ENCODE assay signal across 9 cellular contexts in the genomic region with DNA sequence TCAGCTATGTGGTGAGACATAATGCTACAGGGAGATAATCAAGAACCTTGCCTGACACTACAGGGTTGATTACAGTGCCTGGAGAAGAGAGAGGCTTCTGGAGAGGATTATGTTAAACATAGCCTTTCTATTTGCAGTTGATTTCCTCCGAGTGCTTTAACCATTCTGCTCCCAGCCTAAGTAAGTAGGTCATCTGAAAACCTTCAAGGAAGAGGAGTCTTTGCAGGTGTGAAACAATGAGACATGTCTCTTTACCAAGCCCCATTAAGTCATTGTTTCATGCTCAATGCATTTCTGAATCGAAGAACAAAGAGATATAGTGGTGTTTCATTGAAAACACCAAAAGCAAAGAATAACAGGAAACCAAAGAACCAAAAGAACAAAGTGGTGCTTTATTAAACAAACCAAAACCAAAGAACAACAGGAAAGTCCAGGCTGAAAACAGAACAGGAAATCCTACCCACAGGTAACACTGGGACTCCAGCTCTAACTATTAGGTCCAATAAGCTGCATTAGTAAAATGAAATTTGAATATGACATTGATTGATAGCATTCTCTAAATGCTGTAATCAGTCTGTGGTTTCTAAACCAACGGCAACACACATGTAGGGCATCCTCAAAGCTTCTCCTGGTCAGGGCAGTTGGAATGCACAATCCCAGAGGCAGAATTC.
DNase-seq lines count a peak whose midpoint lies in the region; ATAC-seq and TF ChIP-seq lines count a peak whose summit lies in the region.
"Had no signal": no experiment of that assay in that cellular context is flagged by ENCODE, and none has a peak within 500 bp of the region (broad histone marks: within the 10 kb centered on the region; RNA-seq: fewer than 3 reads in every experiment).

No MANE protein-coding gene starts in this region.

- H3K9me3 ChIP-seq in sigmoid colon = no peaks in the 10 kb centered on the region

- no peak for TF ChIP-seq EP300 in sigmoid colon (IDR thresholded peaks at IDR 0.05)

- H3K27me3 Mint-ChIP-seq in naive thymus-derived CD8-positive, alpha-beta T cell = no peaks in the 10 kb centered on the region

- H3K27ac Mint-ChIP-seq in naive thymus-derived CD8-positive, alpha-beta T cell = peak overlapping the region in 6 of 10 donors; percentile 3 to 79 (median 62)

- POLR2A ChIA-PET in RWPE1 (lab: Yijun Ruan, JAX; ENCODE audit: low non-redundant PET) = no interaction called here
- POLR2A ChIA-PET in naive thymus-derived CD8-positive, alpha-beta T cell (lab: Charles Lee) = no interaction called here

- no peaks in the 10 kb centered on the region for H3K27me3 ChIP-seq in sigmoid colon

- peak; percentile 20 for DNase-seq in RWPE1 (ENCODE audit: low spot score)
- peak in 1 of 10 donors; percentile 2 for DNase-seq in naive thymus-derived CD8-positive, alpha-beta T cell
- DNase-seq in sigmoid colon = no peak
- DNase-seq in SHP77 treated with DMSO at 0.1 percent for 48 hours (lab: John Stamatoyannopoulos, UW) = no peak
- DNase-seq in Kasumi-1 (lab: John Stamatoyannopoulos, UW) = no peak

- H3K27ac ChIP-seq in RWPE1 (no peak overlapping the region), sigmoid colon (peak overlapping the region in 2 of 4 donors; percentile 32 to 40)

- no peaks in the 10 kb centered on the region for H3K36me3 Mint-ChIP-seq in naive thymus-derived CD8-positive, alpha-beta T cell

- no peak for TF ChIP-seq POLR2A in sigmoid colon (IDR thresholded peaks at IDR 0.05)

- no peaks in the 10 kb centered on the region for H3K36me3 ChIP-seq in sigmoid colon

- intact Hi-C loops in sigmoid colon (cut with DNase I) = no loop called here

- CTCF ChIA-PET in RWPE1 (lab: Yijun Ruan, JAX) = no interaction called here

- H3K4me1 ChIP-seq in sigmoid colon = peaks cover 0 to 27% (median 13%) of the 10 kb centered on the region in 4 donors

- 16 to 18% methylated on average over 3 of the region's 3 CpGs for WGBS in sigmoid colon, 2 donors

- no peak for TF ChIP-seq CTCF in RWPE1 (conservative IDR thresholded peaks at IDR 0.05; ENCODE audit: low read depth)
- TF ChIP-seq CTCF in sigmoid colon (IDR thresholded peaks at IDR 0.05) = no peak

- peaks cover 0 to 1% (median 0%) of the 10 kb centered on the region in 9 donors for H3K9me3 Mint-ChIP-seq in naive thymus-derived CD8-positive, alpha-beta T cell

- no peak overlapping the region for H3K4me3 ChIP-seq in sigmoid colon
- H3K4me3 ChIP-seq: K562 had no signal

- peak overlapping the region in 5 of 10 donors; percentile 3 to 20 (median 8) for H3K4me3 Mint-ChIP-seq in naive thymus-derived CD8-positive, alpha-beta T cell

- ATAC-seq in GM19043 (IDR thresholded peaks at IDR 0.05; ENCODE audit: low read depth, unreplicated experiment) (peak; percentile 55), HG03095 (IDR thresholded peaks at IDR 0.05; ENCODE audit: unreplicated experiment) (peak; percentile 79), HG02870 (IDR thresholded peaks at IDR 0.05; ENCODE audit: unreplicated experiment) (no peak)
- peak in 1 of 2 donors; percentile 14 for ATAC-seq in naive thymus-derived CD8-positive, alpha-beta T cell
- ATAC-seq: K562 had no signal

- H3K4me1 Mint-ChIP-seq in naive thymus-derived CD8-positive, alpha-beta T cell = peaks cover 11 to 29% (median 24%) of the 10 kb centered on the region in 4 donors
